9 cellular contexts compared by ENCODE assay signal in genomic region chr22:30606455-30607299, GRCh38. TPM values are rescaled to one million over a fixed set of nuclear protein-coding genes. Genes with fewer than 3 reads are reported as not detected.
DNase-seq lines count a peak whose midpoint lies in the region; ATAC-seq, FAIRE-seq and TF ChIP-seq lines count a peak whose summit lies in the region.
"Had no signal": no experiment of that assay in that cellular context is flagged by ENCODE, and none has a peak within 500 bp of the region (broad histone marks: within the 10 kb centered on the region; RNA-seq: fewer than 3 reads in every experiment).

TSS of gene TCN2 (plus strand) at chr22:30607174. CDS start at chr22:30607332, 158 bp downstream.

- H3K4me3 Mint-ChIP-seq in naive thymus-derived CD8-positive, alpha-beta T cell, result peak within 1 kb of the TSS; percentile 81 to 92 (median 85)

- peak; percentile 53 for ATAC-seq in foreskin keratinocyte
- ATAC-seq in naive thymus-derived CD8-positive, alpha-beta T cell, result peak; percentile 66 to 72
- ATAC-seq in HG03460 (IDR thresholded peaks at IDR 0.05; ENCODE audit: unreplicated experiment), result no peak

- H3K4me1 ChIP-seq in foreskin keratinocyte (peaks cover 14% of the 10 kb centered on the region), thymus (ENCODE audit: control insufficient read depth, insufficient read depth, low read length) (peaks cover 8% of the 10 kb centered on the region)

- no peaks in the 10 kb centered on the region for H3K9me3 Mint-ChIP-seq in naive thymus-derived CD8-positive, alpha-beta T cell

- no peak within 1 kb of the TSS for H3K27ac ChIP-seq in foreskin keratinocyte
- H3K27ac ChIP-seq in thymus (ENCODE audit: low read depth), result peak within 1 kb of the TSS; percentile 70

- peak within 1 kb of the TSS in 9 of 10 donors; percentile 43 to 92 (median 73) for H3K27ac Mint-ChIP-seq in naive thymus-derived CD8-positive, alpha-beta T cell

- no peaks in the 10 kb centered on the region for H3K36me3 ChIP-seq in thymus (ENCODE audit: control insufficient read depth, insufficient read depth)

- H3K4me3 ChIP-seq in HFF-Myc (replicated peaks; ENCODE audit: low read depth, low read length), result peak within 1 kb of the TSS; percentile 37
- H3K4me3 ChIP-seq in thymus (ENCODE audit: low read length), result peak within 1 kb of the TSS; percentile 58

- FAIRE-seq in D721Med (lab: Jason Lieb, UNC), result no peak
- FAIRE-seq: TTC549 had no signal

- peaks cover 6 to 38% (median 23%) of the 10 kb centered on the region in 4 donors for H3K4me1 Mint-ChIP-seq in naive thymus-derived CD8-positive, alpha-beta T cell

- 3% methylated on average over 24 of the region's 24 CpGs for WGBS in thymus

- no peak for TF ChIP-seq CTCF in D721Med (IDR thresholded peaks at IDR 0.05; ENCODE audit: insufficient read depth, missing control alignments)
- no peak for TF ChIP-seq CTCF in HFF-Myc (IDR thresholded peaks at IDR 0.05; ENCODE audit: low read depth, low read length, missing control alignments)
- peak; percentile 3 for TF ChIP-seq CTCF in foreskin keratinocyte (conservative IDR thresholded peaks at IDR 0.05)

- peaks cover 0 to 4% (median 2%) of the 10 kb centered on the region in 5 donors for H3K27me3 Mint-ChIP-seq in naive thymus-derived CD8-positive, alpha-beta T cell

- H3K36me3 Mint-ChIP-seq in naive thymus-derived CD8-positive, alpha-beta T cell, result no peaks in the 10 kb centered on the region

- POLR2A ChIA-PET in naive thymus-derived CD8-positive, alpha-beta T cell (lab: Charles Lee), result interaction anchor here (0.6 to 0.8 kb wide), 4 partner anchors 11 to 392 kb away, joined by 3 to 4 read pairs (median 3); partner anchors contain the start of gene PES1

- no peaks in the 10 kb centered on the region for H3K9me3 ChIP-seq in thymus (ENCODE audit: control insufficient read depth)

- DNase-seq in D721Med (ENCODE audit: insufficient read length, low spot score), result peak; percentile 25
- peak; percentile 47 for DNase-seq in HFF-Myc (ENCODE audit: extremely low read depth, low read depth)
- DNase-seq in NCI-H526 treated with DMSO at 0.1 percent for 48 hours (lab: John Stamatoyannopoulos, UW), result peak; percentile 40
- peak; percentile 10 for DNase-seq in activated effector memory CD4-positive, alpha-beta T cell treated with Interleukin-2 at 50 U/mL for 16 hours
- DNase-seq in foreskin keratinocyte, result peak; percentile 14 to 31
- peak in 5 of 10 donors; percentile 10 to 17 (median 13) for DNase-seq in naive thymus-derived CD8-positive, alpha-beta T cell

- H3K27me3 ChIP-seq in foreskin keratinocyte (no peaks in the 10 kb centered on the region), thymus (ENCODE audit: control insufficient read depth, insufficient read depth) (no peaks in the 10 kb centered on the region)

RNA-seq across cellular contexts. Expression of gene TCN2, which starts in this region (rescaled TPM):
- 1.4 and 1.8 TPM in 2 replicates for total RNA-seq in foreskin keratinocyte
- polyA plus RNA-seq in foreskin keratinocyte, result 1.6 and 1.9 TPM in 2 replicates
- under 1 TPM in 1 of 2 experiments, not detected in 1; 0.62 TPM for total RNA-seq in naive thymus-derived CD8-positive, alpha-beta T cell
- polyA plus RNA-seq in naive thymus-derived CD8-positive, alpha-beta T cell, result under 1 TPM in 1 of 3 donors, not detected in 2; 0.20 TPM
- polyA plus RNA-seq in thymus, result 10.2 TPM

Comparison
In these comparisons a context has a peak if more than half of its experiments do, and no peak if none do; other contexts are left out.
1. Peak in ATAC-seq in naive thymus-derived CD8-positive, alpha-beta T cell; RNA of the gene not detected or under 1 TPM.